2 cellular contexts compared by ENCODE assay signal in the genomic region with DNA sequence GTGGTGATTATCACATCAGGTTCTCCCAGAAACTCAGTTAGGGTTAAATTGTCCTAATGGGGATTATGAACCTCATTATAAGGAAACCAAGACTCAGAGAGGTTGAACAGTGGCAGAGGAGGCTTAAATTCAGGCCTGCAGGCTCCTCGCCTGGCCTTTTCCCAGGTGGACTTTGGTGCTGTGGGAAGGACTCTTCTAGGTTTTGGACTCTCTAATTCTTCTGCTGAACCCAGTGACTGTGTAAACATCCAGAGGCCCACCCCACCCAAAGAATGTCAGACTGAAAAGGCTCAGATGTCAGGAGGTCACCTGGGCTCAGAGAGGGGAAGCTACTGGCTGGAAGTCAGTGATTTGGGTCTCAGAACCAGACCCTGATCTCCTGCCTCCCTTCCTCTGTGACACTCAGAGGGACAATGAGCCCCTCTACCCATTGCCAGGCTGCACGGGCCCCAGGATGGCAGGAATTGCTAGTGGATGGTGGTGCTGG.
TF ChIP-seq lines count a peak whose summit lies in the region.

No MANE protein-coding gene starts in this region.

TF ChIP-seq in IMR-90, 13 proteins besides CTCF, POLR2A, EP300 and RAD21:
- TF ChIP-seq CHD1 (IDR thresholded peaks at IDR 0.05; ENCODE audit: low read depth, low read length) (no peak), RFX5 (IDR thresholded peaks at IDR 0.05; ENCODE audit: low read depth, low read length) (no peak), RCOR1 (IDR thresholded peaks at IDR 0.05; ENCODE audit: insufficient replicate concordance, low read length) (no peak), CEBPB (IDR thresholded peaks at IDR 0.05; ENCODE audit: low read depth, low read length) (no peak)

TF ChIP-seq in neural cell, 6 proteins besides CTCF, POLR2A, EP300 and RAD21:
- no peak for TF ChIP-seq MXI1 (conservative IDR thresholded peaks at IDR 0.05; ENCODE audit: poor library complexity, severe bottlenecking)
